34 cellular contexts compared by ENCODE assay signal in genomic region chr15:62352817-62353216, GRCh38.
"Had no signal": no experiment of that assay in that cellular context is flagged by ENCODE, and none has a peak within 500 bp of the region (broad histone marks: within the 10 kb centered on the region; RNA-seq: fewer than 3 reads in every experiment).

No MANE protein-coding gene starts in this region.

- H3K27me3 ChIP-seq: brain microvascular endothelial cell had no signal

- H3K27ac ChIP-seq: brain microvascular endothelial cell, VCaP had no signal

- H3K36me3 ChIP-seq: brain microvascular endothelial cell had no signal

- DNase-seq: activated CD4-positive, alpha-beta memory T cell treated with anti-CD3 and anti-CD28 coated beads, Interleukin-2, amount 10 ng/mL, durations not matched to agents 7 days and 5 days; activated CD4-positive, alpha-beta T cell treated with anti-CD3 and anti-CD28 coated beads for 1 hour; activated CD4-positive, alpha-beta T cell treated with anti-CD3 and anti-CD28 coated beads for 48 hours; activated CD4-positive, CD25-positive, alpha-beta regulatory T cell; activated CD8-positive, alpha-beta memory T cell treated with anti-CD3 and anti-CD28 coated beads for 24 hours; activated CD8-positive, alpha-beta memory T cell treated with anti-CD3 and anti-CD28 coated beads, Interleukin-2, amount 10 ng/mL, durations not matched to agents 7 days and 5 days; activated CD8-positive, alpha-beta memory T cell treated with anti-CD3 and anti-CD28 coated beads, Interleukin-2, amount 50 U/mL, for 48 hours; activated effector memory CD4-positive, alpha-beta T cell treated with anti-CD3 and anti-CD28 coated beads, Interleukin-2, amount 50 U/mL, for 16 hours; activated naive CD4-positive, alpha-beta T cell; activated naive CD4-positive, alpha-beta T cell treated with anti-CD3 and anti-CD28 coated beads, Interleukin-2, amount 50 U/mL, for 16 hours; activated naive CD8-positive, alpha-beta T cell treated with anti-CD3 and anti-CD28 coated beads for 36 hours; activated T-cell treated with anti-CD3 and anti-CD28 coated beads, Interleukin-2, amount 50 U/mL, for 48 hours; amniotic stem cell; aorta; brain microvascular endothelial cell; central memory CD4-positive, alpha-beta T cell; Karpas-422; KBM-7; NCI-H1105; NCI-H1417 treated with DMSO at 0.1 percent for 48 hours; NCI-H2029; NCI-H226; NCI-H510A; NCI-H526; NCI-H748 treated with DMSO at 0.1 percent for 48 hours; NK-92 treated with Interleukin-12 subunit alpha and Interleukin-12 subunit beta, amount 100 ng/mL, for 24 hours; PC-3; Right ventricle myocardium superior; SW 1271; T-helper 1 cell; T-helper 2 cell; T-helper 9 cell had no signal

- ATAC-seq: activated CD8-positive, alpha-beta memory T cell treated with anti-CD3 and anti-CD28 coated beads, Interleukin-2, amount 10 ng/mL, durations not matched to agents 7 days and 5 days; activated T-helper 17 cell treated with anti-CD3 and anti-CD28 coated beads, Interleukin-2, amount 50 U/mL, for 72 hours; PC-3 had no signal
